ENCODE assay signal across 1 cellular context in genomic region chr6:109484161-109484560, GRCh38.
TF ChIP-seq lines count a peak whose summit lies in the region.

No MANE protein-coding gene starts in this region.

TF ChIP-seq in HepG2, 621 proteins besides CTCF, POLR2A, EP300 and RAD21:
- TF ChIP-seq BRD4 (CRISPR knock-in tag; IDR thresholded peaks at IDR 0.05) (no peak), TRIM24 (CRISPR knock-in tag; IDR thresholded peaks at IDR 0.05) (no peak), ZNF598 (CRISPR knock-in tag; IDR thresholded peaks at IDR 0.05; ENCODE audit: borderline replicate concordance) (no peak), SMYD3 (CRISPR knock-in tag; IDR thresholded peaks at IDR 0.05) (no peak), GZF1 (CRISPR knock-in tag; IDR thresholded peaks at IDR 0.05) (no peak), DNMT1 (CRISPR knock-in tag; IDR thresholded peaks at IDR 0.05) (no peak), ZNF382 (CRISPR knock-in tag; IDR thresholded peaks at IDR 0.05; ENCODE audit: borderline replicate concordance) (no peak), ZC3H13 (CRISPR knock-in tag; IDR thresholded peaks at IDR 0.05) (no peak), ZNF383 (CRISPR knock-in tag; IDR thresholded peaks at IDR 0.05; ENCODE audit: borderline replicate concordance) (no peak), GATA4 (IDR thresholded peaks at IDR 0.05; ENCODE audit: borderline replicate concordance, low read depth) (no peak), CEBPZ (IDR thresholded peaks at IDR 0.05; ENCODE audit: low read length) (no peak), ZBTB7A (CRISPR knock-in tag; IDR thresholded peaks at IDR 0.05) (no peak)
- TF ChIP-seq, protein P1, sequence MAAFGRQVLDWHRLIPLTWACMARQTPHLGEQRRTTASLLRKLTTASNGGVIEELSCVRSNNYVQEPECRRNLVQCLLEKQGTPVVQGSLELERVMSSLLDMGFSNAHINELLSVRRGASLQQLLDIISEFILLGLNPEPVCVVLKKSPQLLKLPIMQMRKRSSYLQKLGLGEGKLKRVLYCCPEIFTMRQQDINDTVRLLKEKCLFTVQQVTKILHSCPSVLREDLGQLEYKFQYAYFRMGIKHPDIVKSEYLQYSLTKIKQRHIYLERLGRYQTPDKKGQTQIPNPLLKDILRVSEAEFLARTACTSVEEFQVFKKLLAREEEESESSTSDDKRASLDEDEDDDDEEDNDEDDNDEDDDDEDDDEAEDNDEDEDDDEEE (CRISPR knock-in tag; IDR thresholded peaks at IDR 0.05), result no peak
TF ChIP-seq in HepG2: peak in this region for 0.
